ENCODE assay signal across 18 cellular contexts in the genomic region with DNA sequence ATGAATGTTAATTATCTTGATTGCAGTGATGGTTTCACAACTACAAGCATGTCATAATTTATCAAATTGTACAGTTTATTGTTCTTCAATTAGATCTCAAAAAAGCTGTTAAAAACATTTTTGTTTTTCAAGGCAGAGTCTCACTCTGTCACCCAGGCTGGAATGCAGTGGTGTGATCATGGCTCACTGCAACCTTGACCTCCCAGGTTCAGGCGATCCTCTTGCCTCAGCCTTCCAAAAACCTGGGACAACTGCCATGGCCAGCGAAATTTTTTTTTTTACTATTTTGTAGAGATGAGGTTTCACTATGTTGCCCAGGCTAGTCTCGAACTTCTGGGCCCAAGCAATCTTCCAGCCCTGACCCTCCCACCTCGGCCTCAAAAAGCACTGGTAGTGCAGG.
A peak's percentile ranks its signal among the peaks of the same experiment; 100 is the strongest.
DNase-seq lines count a peak whose midpoint lies in the region; TF ChIP-seq lines count a peak whose summit lies in the region.
"Had no signal": no experiment of that assay in that cellular context is flagged by ENCODE, and none has a peak within 500 bp of the region (broad histone marks: within the 10 kb centered on the region; RNA-seq: fewer than 3 reads in every experiment).

No MANE protein-coding gene starts in this region.

- WGBS in adrenal gland, 4 donors, result 60 to 71% (median 65%) methylated on average over 4 of the region's 4 CpGs
- WGBS in liver, result 81% methylated on average over 4 of the region's 4 CpGs

- intact Hi-C loops in adrenal gland (cut with DNase I), result no loop called here

- no peak for TF ChIP-seq RAD21 in liver (IDR thresholded peaks at IDR 0.05)

- no peaks in the 10 kb centered on the region for H3K9me3 ChIP-seq in adrenal gland (replicated peaks in 1 of 3)
- no peaks in the 10 kb centered on the region for H3K9me3 ChIP-seq in liver (ENCODE audit: control insufficient read depth in 4 of 4, low read length in 3 of 4)
- H3K9me3 ChIP-seq: BE2C, BLaER1 had no signal

- H3K27ac ChIP-seq in adrenal gland (no peak overlapping the region), liver (ENCODE audit: low read depth in 1 of 2, low read length in 2 of 2) (no peak overlapping the region)
- H3K27ac ChIP-seq: BLaER1 had no signal

- H3K9ac ChIP-seq in liver (ENCODE audit: low read depth in 1 of 2, low read length in 2 of 2), result no peak overlapping the region
- H3K9ac ChIP-seq: BLaER1 had no signal

- TF ChIP-seq POLR2A in adrenal gland (IDR thresholded peaks at IDR 0.05), result no peak

- H3K27me3 ChIP-seq in adrenal gland, result no peaks in the 10 kb centered on the region
- H3K27me3 ChIP-seq in liver (ENCODE audit: control insufficient read depth in 4 of 4, insufficient read depth in 4 of 4, low read length in 3 of 4), result no peaks in the 10 kb centered on the region
- H3K27me3 ChIP-seq: BE2C, BLaER1 had no signal

- DNase-seq in NCI-H69 (lab: John Stamatoyannopoulos, UW) (peak; percentile 34), adrenal gland (peak in 5 of 7 donors; percentile 35 to 61 (median 52)), DMS53 (lab: John Stamatoyannopoulos, UW) (no peak), inferior parietal cortex (ENCODE audit: extremely low spot score) (no peak), NAMALWA (ENCODE audit: low spot score) (no peak)
- DNase-seq: 8988T; ACHN; BE2C; C1 segment of cervical spinal cord; CD4-positive, alpha-beta memory T cell; CD4-positive, CD25-positive, alpha-beta regulatory T cell; CD8-positive, alpha-beta memory T cell; DMS 273 treated with DMSO at 0.1 percent for 48 hours; DMS153; DMS79 treated with DMSO at 0.1 percent for 48 hours; GF-D8 had no signal

- TF ChIP-seq CTCF in adrenal gland (IDR thresholded peaks at IDR 0.05) (no peak), liver (IDR thresholded peaks at IDR 0.05; ENCODE audit: low read depth, low read length, missing input control) (no peak)

- no peak overlapping the region for H3K4me3 ChIP-seq in adrenal gland
- H3K4me3 ChIP-seq in liver (ENCODE audit: low read depth in 1 of 3, low read length in 3 of 3), result no peak overlapping the region
- H3K4me3 ChIP-seq: BLaER1 had no signal

- no peaks in the 10 kb centered on the region for H3K36me3 ChIP-seq in adrenal gland (replicated peaks in 1 of 2)
- H3K36me3 ChIP-seq in liver (ENCODE audit: control insufficient read depth in 4 of 4, insufficient read depth in 3 of 4, low read depth in 1 of 4, low read length in 3 of 4), result no peaks in the 10 kb centered on the region
- H3K36me3 ChIP-seq: BE2C, BLaER1 had no signal

- H3K4me1 ChIP-seq in adrenal gland (replicated peaks in 1 of 2) (no peaks in the 10 kb centered on the region), liver (ENCODE audit: control insufficient read depth in 4 of 4, insufficient read depth in 4 of 4, low read length in 3 of 4) (no peaks in the 10 kb centered on the region)
- H3K4me1 ChIP-seq: BE2C, BLaER1 had no signal

TF ChIP-seq in liver, 16 proteins besides CTCF, POLR2A, EP300 and RAD21:
- TF ChIP-seq HNF4A (conservative IDR thresholded peaks at IDR 0.05) (peak; percentile 7 to 20), SP1 (IDR thresholded peaks at IDR 0.05) (no peak), FOXA1 (IDR thresholded peaks at IDR 0.05) (no peak), GABPA (IDR thresholded peaks at IDR 0.05 in 1 of 2, conservative IDR thresholded peaks at IDR 0.05 in 1 of 2) (no peak)
- TF ChIP-seq, protein P1, sequence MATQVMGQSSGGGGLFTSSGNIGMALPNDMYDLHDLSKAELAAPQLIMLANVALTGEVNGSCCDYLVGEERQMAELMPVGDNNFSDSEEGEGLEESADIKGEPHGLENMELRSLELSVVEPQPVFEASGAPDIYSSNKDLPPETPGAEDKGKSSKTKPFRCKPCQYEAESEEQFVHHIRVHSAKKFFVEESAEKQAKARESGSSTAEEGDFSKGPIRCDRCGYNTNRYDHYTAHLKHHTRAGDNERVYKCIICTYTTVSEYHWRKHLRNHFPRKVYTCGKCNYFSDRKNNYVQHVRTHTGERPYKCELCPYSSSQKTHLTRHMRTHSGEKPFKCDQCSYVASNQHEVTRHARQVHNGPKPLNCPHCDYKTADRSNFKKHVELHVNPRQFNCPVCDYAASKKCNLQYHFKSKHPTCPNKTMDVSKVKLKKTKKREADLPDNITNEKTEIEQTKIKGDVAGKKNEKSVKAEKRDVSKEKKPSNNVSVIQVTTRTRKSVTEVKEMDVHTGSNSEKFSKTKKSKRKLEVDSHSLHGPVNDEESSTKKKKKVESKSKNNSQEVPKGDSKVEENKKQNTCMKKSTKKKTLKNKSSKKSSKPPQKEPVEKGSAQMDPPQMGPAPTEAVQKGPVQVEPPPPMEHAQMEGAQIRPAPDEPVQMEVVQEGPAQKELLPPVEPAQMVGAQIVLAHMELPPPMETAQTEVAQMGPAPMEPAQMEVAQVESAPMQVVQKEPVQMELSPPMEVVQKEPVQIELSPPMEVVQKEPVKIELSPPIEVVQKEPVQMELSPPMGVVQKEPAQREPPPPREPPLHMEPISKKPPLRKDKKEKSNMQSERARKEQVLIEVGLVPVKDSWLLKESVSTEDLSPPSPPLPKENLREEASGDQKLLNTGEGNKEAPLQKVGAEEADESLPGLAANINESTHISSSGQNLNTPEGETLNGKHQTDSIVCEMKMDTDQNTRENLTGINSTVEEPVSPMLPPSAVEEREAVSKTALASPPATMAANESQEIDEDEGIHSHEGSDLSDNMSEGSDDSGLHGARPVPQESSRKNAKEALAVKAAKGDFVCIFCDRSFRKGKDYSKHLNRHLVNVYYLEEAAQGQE (IDR thresholded peaks at IDR 0.05), result no peak
- TF ChIP-seq, protein P2, sequence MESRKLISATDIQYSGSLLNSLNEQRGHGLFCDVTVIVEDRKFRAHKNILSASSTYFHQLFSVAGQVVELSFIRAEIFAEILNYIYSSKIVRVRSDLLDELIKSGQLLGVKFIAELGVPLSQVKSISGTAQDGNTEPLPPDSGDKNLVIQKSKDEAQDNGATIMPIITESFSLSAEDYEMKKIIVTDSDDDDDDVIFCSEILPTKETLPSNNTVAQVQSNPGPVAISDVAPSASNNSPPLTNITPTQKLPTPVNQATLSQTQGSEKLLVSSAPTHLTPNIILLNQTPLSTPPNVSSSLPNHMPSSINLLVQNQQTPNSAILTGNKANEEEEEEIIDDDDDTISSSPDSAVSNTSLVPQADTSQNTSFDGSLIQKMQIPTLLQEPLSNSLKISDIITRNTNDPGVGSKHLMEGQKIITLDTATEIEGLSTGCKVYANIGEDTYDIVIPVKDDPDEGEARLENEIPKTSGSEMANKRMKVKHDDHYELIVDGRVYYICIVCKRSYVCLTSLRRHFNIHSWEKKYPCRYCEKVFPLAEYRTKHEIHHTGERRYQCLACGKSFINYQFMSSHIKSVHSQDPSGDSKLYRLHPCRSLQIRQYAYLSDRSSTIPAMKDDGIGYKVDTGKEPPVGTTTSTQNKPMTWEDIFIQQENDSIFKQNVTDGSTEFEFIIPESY (IDR thresholded peaks at IDR 0.05), result no peak

Comparison
In these comparisons a context has a peak if more than half of its experiments do, and no peak if none do; other contexts are left out.
1. DNase-seq: peak in NCI-H69 (single experiment) and adrenal gland (5 of 7); none in DMS53 (single experiment), inferior parietal cortex (single experiment) and NAMALWA (single experiment).